ENCODE assay signal across 8 cellular contexts in genomic region chr2:112275887-112276773, GRCh38. TPM values are rescaled to one million over a fixed set of nuclear protein-coding genes. Genes with fewer than 3 reads are reported as not detected.
DNase-seq lines count a peak whose midpoint lies in the region; ATAC-seq and TF ChIP-seq lines count a peak whose summit lies in the region.

No MANE protein-coding gene starts in this region.

- H2BK15ac ChIP-seq in mesendoderm (replicated peaks; ENCODE audit: low read depth) = no peak overlapping the region

- H4K8ac ChIP-seq in mesendoderm (ENCODE audit: low read depth, low read length) = peak overlapping the region; percentile 96

- CTCF ChIA-PET in CD4-positive, alpha-beta T cell (lab: Charles Lee) = interaction anchor here (1.6 kb wide), 1 partner anchor 155 kb away, joined by 6 read pairs; no protein-coding TSS in a partner anchor

- ATAC-seq in CD4-positive, alpha-beta T cell (ENCODE audit: poor library complexity) = peak; percentile 52
- ATAC-seq in GM19455 (IDR thresholded peaks at IDR 0.05; ENCODE audit: unreplicated experiment) = peak; percentile 51
- ATAC-seq in effector memory CD8-positive, alpha-beta T cell (replicated peaks) = peak; percentile 65

- no peaks in the 10 kb centered on the region for H3K36me3 ChIP-seq in mesendoderm (ENCODE audit: control insufficient read depth, insufficient read depth, low read length)

- POLR2A ChIA-PET in CD4-positive, alpha-beta T cell (lab: Charles Lee) = interaction anchor here (1.5 to 1.7 kb wide), 3 partner anchors 11 to 94 kb away, joined by 5 to 13 read pairs (median 9); no protein-coding TSS in a partner anchor

- peak overlapping the region; percentile 88 for H2BK120ac ChIP-seq in mesendoderm (ENCODE audit: low read depth, low read length)

- no peak overlapping the region for H2AK5ac ChIP-seq in mesendoderm (ENCODE audit: low read length)

- H3K4me3 ChIP-seq in HL-60 (replicated peaks; ENCODE audit: insufficient read depth, low read length) = peak overlapping the region; percentile 63
- H3K4me3 ChIP-seq in mesendoderm (ENCODE audit: low read length) = peak overlapping the region; percentile 90

- H3K9ac ChIP-seq in mesendoderm (ENCODE audit: low read length) = peak overlapping the region; percentile 100

- peak overlapping the region; percentile 100 for H3K27ac ChIP-seq in CD4-positive, alpha-beta T cell (ENCODE audit: low read depth, low read length)
- H3K27ac ChIP-seq in HL-60 (replicated peaks) (peak overlapping the region; percentile 99), mesendoderm (ENCODE audit: low read depth, low read length) (peak overlapping the region; percentile 100)

- H3K79me2 ChIP-seq in mesendoderm (ENCODE audit: control insufficient read depth, insufficient read depth, low read length) = no peaks in the 10 kb centered on the region

- no CpG with 5 or more reads among the region's 66 CpGs for WGBS in mesendoderm (ENCODE audit: extremely low coverage, insufficient coverage, low lambda C conversion rate)

- peak overlapping the region; percentile 80 for H3K23ac ChIP-seq in mesendoderm (ENCODE audit: low read length)

- H3K27me3 Mint-ChIP-seq in CD4-positive, alpha-beta T cell = no peaks in the 10 kb centered on the region
- no peaks in the 10 kb centered on the region for H3K27me3 Mint-ChIP-seq in effector memory CD8-positive, alpha-beta T cell

- H3K18ac ChIP-seq in mesendoderm (ENCODE audit: low read length) = peak overlapping the region; percentile 99

- no peaks in the 10 kb centered on the region for H3K79me1 ChIP-seq in mesendoderm (ENCODE audit: low read length)

- intact Hi-C loops in CD4-positive, alpha-beta T cell (cut with DNase I, micrococcal nuclease) = loop anchor here (1.0 to 10.0 kb wide), 4 partner anchors 17 to 391 kb away; partner anchors contain the start of gene ANAPC1 (in 1 of the 2)

- H3K56ac ChIP-seq in mesendoderm (ENCODE audit: low read length) = peak overlapping the region; percentile 99

- H3K4me2 ChIP-seq in mesendoderm (ENCODE audit: low read length) = peak overlapping the region; percentile 75

- peak overlapping the region; percentile 98 for H3K4me3 Mint-ChIP-seq in CD4-positive, alpha-beta T cell
- H3K4me3 Mint-ChIP-seq in effector memory CD8-positive, alpha-beta T cell = peak overlapping the region; percentile 90 to 91

- H3K4me1 ChIP-seq in mesendoderm (ENCODE audit: control insufficient read depth, low read depth, low read length) = peaks cover 2% of the 10 kb centered on the region

- H3K36me3 Mint-ChIP-seq in CD4-positive, alpha-beta T cell (ENCODE audit: low read depth) = peaks cover 12% of the 10 kb centered on the region
- H3K36me3 Mint-ChIP-seq in effector memory CD8-positive, alpha-beta T cell (ENCODE audit: insufficient read depth) = peaks cover 12% of the 10 kb centered on the region

- no peaks in the 10 kb centered on the region for H3K27me3 ChIP-seq in CD4-positive, alpha-beta T cell (ENCODE audit: control insufficient read depth, insufficient read depth, low read length)
- no peaks in the 10 kb centered on the region for H3K27me3 ChIP-seq in HL-60 (ENCODE audit: insufficient read depth, poor library complexity, severe bottlenecking)
- no peaks in the 10 kb centered on the region for H3K27me3 ChIP-seq in mesendoderm (ENCODE audit: insufficient read depth, low read length, poor library complexity)

- no peaks in the 10 kb centered on the region for H3K9me3 Mint-ChIP-seq in CD4-positive, alpha-beta T cell
- H3K9me3 Mint-ChIP-seq in effector memory CD8-positive, alpha-beta T cell = no peaks in the 10 kb centered on the region

- DNase-seq in CD4-positive, alpha-beta T cell = peak; percentile 62 to 79 (median 71)
- DNase-seq in HL-60 (ENCODE audit: low read depth in 1 of 2, low spot score in 1 of 2) (peak; percentile 81 to 84), NOMO-1 (lab: John Stamatoyannopoulos, UW; ENCODE audit: unreplicated experiment in 2 of 2) (peak; percentile 63 to 78), mesendoderm (peak; percentile 94)
- DNase-seq in activated CD8-positive, alpha-beta memory T cell treated with anti-CD3 and anti-CD28 coated beads for 48 hours (ENCODE audit: low read depth in 2 of 3, low spot score in 2 of 3) = peak; percentile 54 to 74 (median 58)
- DNase-seq in effector memory CD8-positive, alpha-beta T cell = peak; percentile 73 to 77 (median 74)
- DNase-seq in stimulated activated CD8-positive, alpha-beta memory T cell treated with anti-CD3 and anti-CD28 coated beads, Interleukin-12 subunit alpha, Interleukin-12 subunit beta, amount 100 ng/mL, for 4 hours (ENCODE audit: low read depth) = peak; percentile 71

- peaks cover 40% of the 10 kb centered on the region for H3K4me1 Mint-ChIP-seq in CD4-positive, alpha-beta T cell (ENCODE audit: low read depth)
- H3K4me1 Mint-ChIP-seq in effector memory CD8-positive, alpha-beta T cell (ENCODE audit: low read depth in 2 of 2) = peaks cover 5 to 13% of the 10 kb centered on the region in 2 donors

- no peak overlapping the region for H4K5ac ChIP-seq in mesendoderm (ENCODE audit: low read length)

- H3K4ac ChIP-seq in mesendoderm (ENCODE audit: low read depth, low read length) = peak overlapping the region; percentile 98

- H3K27ac Mint-ChIP-seq in CD4-positive, alpha-beta T cell = peak overlapping the region; percentile 100
- H3K27ac Mint-ChIP-seq in effector memory CD8-positive, alpha-beta T cell = peak overlapping the region; percentile 99

- peak overlapping the region; percentile 99 for H2BK5ac ChIP-seq in mesendoderm (ENCODE audit: low read length)

- no peaks in the 10 kb centered on the region for H3K9me3 ChIP-seq in CD4-positive, alpha-beta T cell (ENCODE audit: control insufficient read depth, low read length)

- TF ChIP-seq CTCF in CD4-positive, alpha-beta T cell (IDR thresholded peaks at IDR 0.05) = no peak
- TF ChIP-seq CTCF in HL-60 (IDR thresholded peaks at IDR 0.05; ENCODE audit: insufficient read depth, low read length) = no peak

RNA-seq across cellular contexts. Expression of gene ZC3H6, which starts 0.7 kb away (rescaled TPM):
- 10 to 100 TPM; 18.0 to 21.4 TPM for total RNA-seq in CD4-positive, alpha-beta T cell
- polyA plus RNA-seq in mesendoderm (2013, experiment 1 of 2) = 1.3 TPM
- polyA plus RNA-seq in mesendoderm (2013, experiment 2 of 2) = 1.4 TPM

RNA-seq across cellular contexts. Expression of gene ZC3H8, which starts 21.3 kb away (rescaled TPM):
- total RNA-seq in CD4-positive, alpha-beta T cell = 10 to 100 TPM; 10.2 to 16.2 TPM
- polyA plus RNA-seq in mesendoderm (2013, experiment 1 of 2) = 20.6 TPM
- 16.9 TPM for polyA plus RNA-seq in mesendoderm (2013, experiment 2 of 2)

Comparison
In these comparisons a context has a peak if more than half of its experiments do, and no peak if none do; other contexts are left out.
1. Peak in every context shown above with its lines: DNase-seq, ATAC-seq, H3K4me3 ChIP-seq and H3K27ac ChIP-seq.